In the genomic region with DNA sequence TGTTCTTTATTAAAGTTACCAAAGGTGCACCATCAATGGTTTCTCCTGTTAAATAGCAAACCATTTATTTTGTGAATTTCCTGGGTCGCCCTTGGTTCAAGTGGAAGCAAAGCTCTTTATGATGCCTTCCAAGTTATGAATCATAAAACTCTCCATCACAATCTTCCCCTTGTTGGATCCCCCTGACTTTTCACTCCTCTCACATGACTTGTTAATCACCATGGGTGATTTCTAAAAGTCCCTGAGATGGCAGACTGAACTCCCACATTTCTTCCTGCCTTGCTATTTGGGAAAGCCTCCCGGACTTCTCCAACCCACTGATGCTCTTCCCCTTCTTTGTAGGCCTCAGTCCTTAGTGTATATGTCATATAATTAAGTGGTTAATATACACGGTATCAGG, we compare ENCODE assay signal across 29 cellular contexts.
DNase-seq lines count a peak whose midpoint lies in the region; ATAC-seq and TF ChIP-seq lines count a peak whose summit lies in the region.
"Had no signal": no experiment of that assay in that cellular context is flagged by ENCODE, and none has a peak within 500 bp of the region (broad histone marks: within the 10 kb centered on the region; RNA-seq: fewer than 3 reads in every experiment).

No MANE protein-coding gene starts in this region.

- H3K18ac ChIP-seq in trophoblast cell (ENCODE audit: low read length) = no peak overlapping the region

- TF ChIP-seq CTCF in RWPE2 (IDR thresholded peaks at IDR 0.05; ENCODE audit: poor library complexity, severe bottlenecking) (no peak), fibroblast of pulmonary artery (IDR thresholded peaks at IDR 0.05; ENCODE audit: low read length, missing control alignments) (no peak)
- TF ChIP-seq CTCF in CD4-positive, alpha-beta T cell (IDR thresholded peaks at IDR 0.05) = no peak

- H3K27ac Mint-ChIP-seq in CD4-positive, alpha-beta T cell = no peak overlapping the region
- H3K27ac Mint-ChIP-seq: B cell, T-helper 17 cell had no signal

- H3K4me3 ChIP-seq in RWPE2 (ENCODE audit: severe bottlenecking) = no peak overlapping the region
- no peak overlapping the region for H3K4me3 ChIP-seq in fibroblast of pulmonary artery (replicated peaks; ENCODE audit: low read depth, low read length)
- H3K4me3 ChIP-seq in trophoblast cell (ENCODE audit: low read depth, low read length) = no peak overlapping the region
- H3K4me3 ChIP-seq: A549, pancreas, right atrium auricular region, SK-N-MC had no signal

- H3K4me1 ChIP-seq in RWPE2 (ENCODE audit: insufficient read depth, poor library complexity, severe bottlenecking) (peaks cover 24% of the 10 kb centered on the region), trophoblast cell (ENCODE audit: control insufficient read depth in 1 of 2, insufficient read depth in 2 of 2, low read length in 2 of 2) (peaks cover 7 to 12% of the 10 kb centered on the region in 2 experiments)

- POLR2A ChIA-PET in CD4-positive, alpha-beta T cell (lab: Charles Lee) = no interaction called here

- intact Hi-C loops in CD4-positive, alpha-beta T cell (cut with DNase I, micrococcal nuclease) = no loop called here

- H3K27me3 Mint-ChIP-seq in CD4-positive, alpha-beta T cell = no peaks in the 10 kb centered on the region
- H3K27me3 Mint-ChIP-seq: B cell, T-helper 17 cell had no signal

- no peak overlapping the region for H2AFZ ChIP-seq in trophoblast cell (ENCODE audit: insufficient read depth, low read length, poor library complexity)

- peak overlapping the region; percentile 28 for H4K91ac ChIP-seq in trophoblast cell (ENCODE audit: low read depth, low read length)

- no peak overlapping the region for H2BK120ac ChIP-seq in trophoblast cell (ENCODE audit: insufficient read depth, low read length, poor library complexity)

- no peak overlapping the region for H3K4me3 Mint-ChIP-seq in CD4-positive, alpha-beta T cell
- H3K4me3 Mint-ChIP-seq: B cell, neural crest cell, T-helper 17 cell had no signal

- H3K36me3 ChIP-seq in RWPE2 (ENCODE audit: low read depth) (no peaks in the 10 kb centered on the region), trophoblast cell (ENCODE audit: control insufficient read depth in 1 of 2, insufficient read depth in 2 of 2, low read length in 2 of 2) (no peaks in the 10 kb centered on the region)
- H3K36me3 ChIP-seq: pancreas, right atrium auricular region had no signal

- DNase-seq in CD1c-positive myeloid dendritic cell (ENCODE audit: extremely low spot score) (peak; percentile 57), RWPE2 (ENCODE audit: low spot score) (no peak), fibroblast of pulmonary artery (ENCODE audit: low read depth) (peak; percentile 33), trophoblast cell (peak in 1 of 2 donors; percentile 15), anterior cingulate cortex (lab: John Stamatoyannopoulos, UW) (no peak), NCI-H524 (lab: John Stamatoyannopoulos, UW) (no peak), NCI-H2227 (lab: John Stamatoyannopoulos, UW; ENCODE audit: unreplicated experiment) (no peak)
- DNase-seq in CD4-positive, alpha-beta T cell = no peak
- DNase-seq: activated CD4-positive, alpha-beta T cell treated with anti-CD3 and anti-CD28 coated beads, Interleukin-2, amount 50 U/mL, for 4 hours; activated T-cell treated with anti-CD3 and anti-CD28 coated beads, Interleukin-2, amount 50 U/mL, for 48 hours; dermis blood vessel endothelial cell; DMS79; HCEC 1CT; hypothalamus; left cardiac atrium; MV-4-11; NCI-H146; NCI-H446 treated with DMSO at 0.1 percent for 48 hours; pancreas; stimulated activated CD4-positive, alpha-beta T cell treated with anti-CD3 and anti-CD28 coated beads, Interleukin-1b, Interleukin-23, amount 100 ng/mL, for 48 hours; stimulated activated naive CD4-positive, alpha-beta T cell treated with Interleukin-2 at 50 U/mL for 16 hours; T-helper 17 cell had no signal

- no peak overlapping the region for H3K4ac ChIP-seq in trophoblast cell (ENCODE audit: low read depth, low read length)

- no peak overlapping the region for H3K9ac ChIP-seq in trophoblast cell (ENCODE audit: low read length)

- H3K27ac ChIP-seq in RWPE2 (ENCODE audit: poor library complexity, severe bottlenecking) (peak overlapping the region; percentile 5), trophoblast cell (ENCODE audit: low read depth, low read length) (no peak overlapping the region)
- no peak overlapping the region for H3K27ac ChIP-seq in CD4-positive, alpha-beta T cell (ENCODE audit: low read depth, low read length)
- H3K27ac ChIP-seq: A549, pancreas, right atrium auricular region, RWPE1, SK-N-MC had no signal

- H2BK5ac ChIP-seq in trophoblast cell (ENCODE audit: low read depth, low read length, poor library complexity) = no peak overlapping the region

- H3K36me3 Mint-ChIP-seq in CD4-positive, alpha-beta T cell (ENCODE audit: low read depth) = peaks cover 51% of the 10 kb centered on the region

- no peak for ATAC-seq in RWPE2 (ENCODE audit: low read depth)
- ATAC-seq in CD4-positive, alpha-beta T cell (ENCODE audit: poor library complexity) = no peak
- ATAC-seq: A549; activated CD4-positive, CD25-positive, alpha-beta regulatory T cell treated with anti-CD3 and anti-CD28 coated beads, Interleukin-2, amount 50 U/mL, for 24 hours; T-helper 17 cell had no signal

- H2AK5ac ChIP-seq in trophoblast cell (ENCODE audit: low read length) = no peak overlapping the region

- peaks cover 12% of the 10 kb centered on the region for H3K4me1 Mint-ChIP-seq in CD4-positive, alpha-beta T cell (ENCODE audit: low read depth)

- no peaks in the 10 kb centered on the region for H3K9me3 Mint-ChIP-seq in CD4-positive, alpha-beta T cell
- H3K9me3 Mint-ChIP-seq: neural crest cell had no signal

- peak overlapping the region; percentile 43 for H2BK12ac ChIP-seq in trophoblast cell (ENCODE audit: low read length)

- H3K23ac ChIP-seq in trophoblast cell (ENCODE audit: low read length) = no peak overlapping the region

- no CpG with 5 or more reads among the region's 3 CpGs for WGBS in trophoblast cell (ENCODE audit: extremely low coverage, insufficient coverage, insufficient read length)

- H3K4me2 ChIP-seq in trophoblast cell (ENCODE audit: low read length) = no peak overlapping the region
- H3K4me2 ChIP-seq: A549 had no signal

- no peak overlapping the region for H3K14ac ChIP-seq in trophoblast cell (ENCODE audit: low read length)

- H3K27me3 ChIP-seq in RWPE2 (ENCODE audit: insufficient read depth, poor library complexity, severe bottlenecking) = no peaks in the 10 kb centered on the region
- no peaks in the 10 kb centered on the region for H3K27me3 ChIP-seq in trophoblast cell (ENCODE audit: insufficient read depth, low read length)
- H3K27me3 ChIP-seq in CD4-positive, alpha-beta T cell (ENCODE audit: control insufficient read depth, insufficient read depth, low read length) = no peaks in the 10 kb centered on the region
- H3K27me3 ChIP-seq: pancreas, right atrium auricular region had no signal

- no peaks in the 10 kb centered on the region for H3K9me3 ChIP-seq in RWPE2 (ENCODE audit: severe bottlenecking)
- H3K9me3 ChIP-seq in trophoblast cell (ENCODE audit: insufficient read depth, low read depth, low read length) = no peaks in the 10 kb centered on the region
- H3K9me3 ChIP-seq in CD4-positive, alpha-beta T cell (ENCODE audit: control insufficient read depth, low read length) = no peaks in the 10 kb centered on the region
- H3K9me3 ChIP-seq: A549, pancreas, right atrium auricular region had no signal

- no peak overlapping the region for H4K8ac ChIP-seq in trophoblast cell (ENCODE audit: low read depth, low read length)

- H3K79me2 ChIP-seq in trophoblast cell (ENCODE audit: control insufficient read depth, insufficient read depth, low read length, poor library complexity) = peaks cover 2% of the 10 kb centered on the region

- no peak overlapping the region for H4K12ac ChIP-seq in trophoblast cell (ENCODE audit: low read depth, low read length)

- CTCF ChIA-PET in CD4-positive, alpha-beta T cell (lab: Charles Lee) = no interaction called here

- H3K79me1 ChIP-seq in trophoblast cell (ENCODE audit: low read length) = peaks cover 11% of the 10 kb centered on the region

Comparison
In these comparisons a context has a peak if more than half of its experiments do, and no peak if none do; other contexts are left out.
1. DNase-seq: peak in CD1c-positive myeloid dendritic cell (single experiment) and fibroblast of pulmonary artery (single experiment); none in RWPE2 (single experiment), anterior cingulate cortex (0 of 58), CD4-positive, alpha-beta T cell (0 of 10), NCI-H524 (0 of 2) and NCI-H2227 (single experiment).